10 cellular contexts compared by ENCODE assay signal in the genomic region with DNA sequence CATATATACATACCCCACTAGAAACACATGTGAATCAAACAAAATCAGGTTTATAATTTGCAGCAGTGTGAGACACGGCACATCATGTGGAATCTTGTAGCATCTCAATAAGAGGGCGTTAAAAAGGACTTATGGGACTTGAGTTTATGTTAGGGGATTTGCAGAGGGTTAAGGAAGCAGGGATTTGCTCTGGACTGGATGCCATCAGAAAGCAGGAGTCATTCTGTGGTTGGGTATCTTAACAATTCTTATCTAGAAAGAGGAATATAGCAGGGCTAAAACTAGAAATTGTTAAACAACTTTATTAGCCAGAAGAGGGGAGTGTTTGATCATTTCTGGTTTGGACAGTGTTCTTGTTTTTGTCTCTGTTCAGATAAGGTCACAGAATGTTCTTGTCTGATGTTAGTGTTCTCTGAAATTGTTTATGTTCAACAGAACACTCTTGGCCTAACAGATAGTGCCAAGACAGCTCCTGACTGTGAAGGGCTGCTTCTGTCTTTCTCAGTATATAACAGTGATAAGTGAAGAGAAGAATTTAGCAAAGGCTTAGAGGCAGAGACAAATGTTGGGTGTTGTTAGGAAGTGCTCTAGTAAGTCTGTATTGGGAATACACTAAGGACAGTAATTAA. TPM values are rescaled to one million over a fixed set of nuclear protein-coding genes. Genes with fewer than 3 reads are reported as not detected.
DNase-seq lines count a peak whose midpoint lies in the region; ATAC-seq and TF ChIP-seq lines count a peak whose summit lies in the region.
"Had no signal": no experiment of that assay in that cellular context is flagged by ENCODE, and none has a peak within 500 bp of the region (broad histone marks: within the 10 kb centered on the region; RNA-seq: fewer than 3 reads in every experiment).

No MANE protein-coding gene starts in this region.

- no peaks in the 10 kb centered on the region for H3K36me3 Mint-ChIP-seq in chondrocyte (ENCODE audit: low read depth)

- DNase-seq in BJ (ENCODE audit: low read depth) (no peak), MM.1S (peak; percentile 9), chondrocyte (ENCODE audit: low spot score) (no peak), midbrain (lab: John Stamatoyannopoulos, UW) (peak; percentile 68), NCI-H2196 (lab: John Stamatoyannopoulos, UW; ENCODE audit: unreplicated experiment) (no peak), colonic mucosa (no peak)
- DNase-seq: activated T-cell treated with anti-CD3 and anti-CD28 coated beads, Interleukin-2, amount 50 U/mL, for 72 hours; stimulated activated CD4-positive, alpha-beta T cell treated with anti-CD3 and anti-CD28 coated beads, Interleukin-15, amount 100 ng/mL, for 24 hours had no signal

- CTCF ChIA-PET in BJ (lab: Yijun Ruan, JAX) = interaction anchor here (0.7 to 7.7 kb wide), 6 partner anchors 11 to 363 kb away, joined by 3 to 44 read pairs (median 4); no protein-coding TSS in a partner anchor

- H3K9me3 ChIP-seq in MM.1S (replicated peaks; ENCODE audit: insufficient read depth, low read length) (no peaks in the 10 kb centered on the region), colonic mucosa (no peaks in the 10 kb centered on the region)

- no peaks in the 10 kb centered on the region for H3K9me2 ChIP-seq in MM.1S (replicated peaks; ENCODE audit: insufficient read depth, low read length)

- no peak overlapping the region for H3K27ac Mint-ChIP-seq in chondrocyte (ENCODE audit: unreplicated experiment)
- H3K27ac Mint-ChIP-seq: activated T-cell treated with anti-CD3 and anti-CD28 coated beads, Interleukin-2, amount 50 U/mL, for 72 hours had no signal

- intact Hi-C loops in colonic mucosa (cut with DNase I) = no loop called here

- H3K4me1 ChIP-seq in MM.1S (ENCODE audit: low read length) (no peaks in the 10 kb centered on the region), colonic mucosa (no peaks in the 10 kb centered on the region)

- no peaks in the 10 kb centered on the region for H4K20me1 ChIP-seq in MM.1S (ENCODE audit: insufficient read depth, low read length)

- POLR2A ChIA-PET in BJ (lab: Charles Lee) = no interaction called here

- no peaks in the 10 kb centered on the region for H3K27me3 Mint-ChIP-seq in chondrocyte (ENCODE audit: low read depth)

- no peaks in the 10 kb centered on the region for H3K4me1 Mint-ChIP-seq in chondrocyte (ENCODE audit: low read depth)

- no peak overlapping the region for H3K4me3 ChIP-seq in BJ (ENCODE audit: low read depth, low read length)
- H3K4me3 ChIP-seq in MM.1S (ENCODE audit: low read length) = no peak overlapping the region
- H3K4me3 ChIP-seq in colonic mucosa = no peak overlapping the region

- H3K9me3 Mint-ChIP-seq in chondrocyte (ENCODE audit: low read depth) = no peaks in the 10 kb centered on the region
- H3K9me3 Mint-ChIP-seq: activated T-cell treated with anti-CD3 and anti-CD28 coated beads, Interleukin-2, amount 50 U/mL, for 72 hours had no signal

- H3K9ac ChIP-seq in MM.1S (ENCODE audit: low read length) = no peak overlapping the region
- H3K9ac ChIP-seq in colonic mucosa (ENCODE audit: low read depth in 2 of 2, low read length in 2 of 2) = no peak overlapping the region

- no peak overlapping the region for H3K4me2 ChIP-seq in MM.1S (ENCODE audit: low read depth, low read length)

- TF ChIP-seq CTCF in BJ (IDR thresholded peaks at IDR 0.05; ENCODE audit: insufficient read depth, low read depth, low read length) = peak; percentile 18; the same call in 1 of the 2 replicates
- no peak for TF ChIP-seq CTCF in MM.1S (IDR thresholded peaks at IDR 0.05; ENCODE audit: low read length)
- peak; percentile 80 for TF ChIP-seq CTCF in chondrocyte (IDR thresholded peaks at IDR 0.05)
- no peak for TF ChIP-seq CTCF in colonic mucosa (IDR thresholded peaks at IDR 0.05)

- H3K4me3 Mint-ChIP-seq in chondrocyte (ENCODE audit: unreplicated experiment) = no peak overlapping the region
- H3K4me3 Mint-ChIP-seq: activated T-cell treated with anti-CD3 and anti-CD28 coated beads, Interleukin-2, amount 50 U/mL, for 72 hours had no signal

- H3K36me3 ChIP-seq in BJ (ENCODE audit: control insufficient read depth, insufficient read depth, low read length) (no peaks in the 10 kb centered on the region), MM.1S (replicated peaks; ENCODE audit: insufficient read depth, low read length) (no peaks in the 10 kb centered on the region), colonic mucosa (no peaks in the 10 kb centered on the region)

- 0 out of 2 replicates have a peak overlapping the region, but pooled peaks have one; percentile 11 for H2AFZ ChIP-seq in MM.1S (ENCODE audit: low read length)

- ATAC-seq in HG03521 (IDR thresholded peaks at IDR 0.05; ENCODE audit: unreplicated experiment) (no peak), HG02623 (IDR thresholded peaks at IDR 0.05; ENCODE audit: unreplicated experiment) (no peak)
- ATAC-seq: activated T-cell treated with anti-CD3 and anti-CD28 coated beads, Interleukin-2, amount 50 U/mL, for 72 hours had no signal

- no peaks in the 10 kb centered on the region for H3K79me2 ChIP-seq in MM.1S (ENCODE audit: low read length)

- no peaks in the 10 kb centered on the region for H3F3A ChIP-seq in MM.1S (ENCODE audit: insufficient read depth, low read length)

- H3K27me3 ChIP-seq in BJ (ENCODE audit: control insufficient read depth, insufficient read depth, low read length) = no peaks in the 10 kb centered on the region
- no peaks in the 10 kb centered on the region for H3K27me3 ChIP-seq in MM.1S (replicated peaks; ENCODE audit: insufficient read depth, low read length)
- no peaks in the 10 kb centered on the region for H3K27me3 ChIP-seq in colonic mucosa

- H3K27ac ChIP-seq in MM.1S (ENCODE audit: low read length) (no peak overlapping the region), colonic mucosa (no peak overlapping the region)

RNA-seq across cellular contexts. Expression of gene LIN28B, which starts 39.2 kb away (rescaled TPM):
- not detected in 2 replicates for polyA plus RNA-seq in BJ (2011; rRNA removed)
- polyA minus RNA-seq in BJ (2011; rRNA and poly(A)+ RNA removed) = not detected in 2 replicates
- total RNA-seq in chondrocyte (0.08 to 0.10 TPM in 2 of 3 replicates, not detected in the other), colonic mucosa (under 1 TPM in 1 of 2 donors, not detected in 1; 0.12 TPM)
- total RNA-seq: activated T-cell treated with anti-CD3 and anti-CD28 coated beads, Interleukin-2, amount 50 U/mL, for 72 hours had no signal

Comparison
In these comparisons a context has a peak if more than half of its experiments do, and no peak if none do; other contexts are left out.
1. DNase-seq: peak in MM.1S (single experiment) and midbrain (single experiment); none in BJ (single experiment), chondrocyte (single experiment), NCI-H2196 (single experiment) and colonic mucosa (single experiment).
2. CTCF ChIP-seq: peak in BJ (single experiment) and chondrocyte (single experiment); none in MM.1S (single experiment) and colonic mucosa (single experiment).